9 cellular contexts compared by ENCODE assay signal in genomic region chr17:75777243-75777922, GRCh38. TPM values are rescaled to one million over a fixed set of nuclear protein-coding genes. Genes with fewer than 3 reads are reported as not detected.
DNase-seq lines count a peak whose midpoint lies in the region; ATAC-seq lines count a peak whose summit lies in the region.
"Had no signal": no experiment of that assay in that cellular context is flagged by ENCODE, and none has a peak within 500 bp of the region (broad histone marks: within the 10 kb centered on the region; RNA-seq: fewer than 3 reads in every experiment).

No MANE protein-coding gene starts in this region.

- H3K27me3 ChIP-seq in HUES48 (ENCODE audit: control insufficient read depth, insufficient read depth, low read length), result no peaks in the 10 kb centered on the region

- peak overlapping the region; percentile 86 for H3K4me3 ChIP-seq in HUES48 (ENCODE audit: low read depth, low read length)

- H3K4me1 Mint-ChIP-seq in activated T-helper 2 cell treated with anti-CD3 and anti-CD28 coated beads, Interferon-gamma antibody, Interleukin-2, Interleukin-4, amounts not matched to agents 10 μg/mL and 5 μg/mL and 100 μg/mL, durations not matched to agents 14 hours and 24 hours and 36 hours (ENCODE audit: low read depth), result peaks cover 25% of the 10 kb centered on the region
- peaks cover 51 to 55% of the 10 kb centered on the region in 2 donors for H3K4me1 Mint-ChIP-seq in immature natural killer cell
- H3K4me1 Mint-ChIP-seq in stimulated activated naive B cell treated with anti-CD40 and anti-IgM and Interleukin-4, amounts not matched to agents 10 μg/mL and 1 μg/mL and 100 μg/mL, for 72 hours, result peaks cover 23 to 49% of the 10 kb centered on the region in 2 donors

- no peaks in the 10 kb centered on the region for H3K27me3 Mint-ChIP-seq in activated T-helper 2 cell treated with anti-CD3 and anti-CD28 coated beads, Interferon-gamma antibody, Interleukin-2, Interleukin-4, amounts not matched to agents 10 μg/mL and 5 μg/mL and 100 μg/mL, durations not matched to agents 14 hours and 24 hours and 36 hours (ENCODE audit: low read depth)
- H3K27me3 Mint-ChIP-seq in immature natural killer cell (ENCODE audit: low read depth in 3 of 3), result peaks cover 35 to 49% (median 40%) of the 10 kb centered on the region in 3 donors
- H3K27me3 Mint-ChIP-seq in stimulated activated naive B cell treated with anti-CD40 and anti-IgM and Interleukin-4, amounts not matched to agents 10 μg/mL and 1 μg/mL and 100 μg/mL, for 72 hours, result peaks cover 5 to 6% of the 10 kb centered on the region in 2 donors

- peaks cover 41% of the 10 kb centered on the region for H3K36me3 Mint-ChIP-seq in activated T-helper 2 cell treated with anti-CD3 and anti-CD28 coated beads, Interferon-gamma antibody, Interleukin-2, Interleukin-4, amounts not matched to agents 10 μg/mL and 5 μg/mL and 100 μg/mL, durations not matched to agents 14 hours and 24 hours and 36 hours (ENCODE audit: low read depth)
- peaks cover 25 to 38% (median 32%) of the 10 kb centered on the region in 3 donors for H3K36me3 Mint-ChIP-seq in immature natural killer cell
- H3K36me3 Mint-ChIP-seq in stimulated activated naive B cell treated with anti-CD40 and anti-IgM and Interleukin-4, amounts not matched to agents 10 μg/mL and 1 μg/mL and 100 μg/mL, for 72 hours, result peaks cover 35 to 51% of the 10 kb centered on the region in 2 donors

- peak overlapping the region; percentile 29 for H3K27ac ChIP-seq in HUES48 (ENCODE audit: low read depth, low read length)

- H3K9me3 ChIP-seq in HUES48 (ENCODE audit: control insufficient read depth, insufficient read depth, low read length), result no peaks in the 10 kb centered on the region

- no peaks in the 10 kb centered on the region for H3K4me1 ChIP-seq in HUES48 (ENCODE audit: control insufficient read depth, insufficient read depth, low read length)

- peak overlapping the region; percentile 97 for H3K4me3 Mint-ChIP-seq in activated T-helper 2 cell treated with anti-CD3 and anti-CD28 coated beads, Interferon-gamma antibody, Interleukin-2, Interleukin-4, amounts not matched to agents 10 μg/mL and 5 μg/mL and 100 μg/mL, durations not matched to agents 14 hours and 24 hours and 36 hours (ENCODE audit: low read depth)
- peak overlapping the region; percentile 97 to 100 (median 98) for H3K4me3 Mint-ChIP-seq in immature natural killer cell
- H3K4me3 Mint-ChIP-seq in stimulated activated naive B cell treated with anti-CD40 and anti-IgM and Interleukin-4, amounts not matched to agents 10 μg/mL and 1 μg/mL and 100 μg/mL, for 72 hours, result peak overlapping the region; percentile 57 to 62

- no peak for ATAC-seq in stimulated activated naive B cell treated with anti-CD40 and anti-IgM and Interleukin-4, amounts not matched to agents 10 μg/mL and 1 μg/mL and 100 μg/mL, for 72 hours (replicated peaks)

- no peaks in the 10 kb centered on the region for H3K9me3 Mint-ChIP-seq in activated T-helper 2 cell treated with anti-CD3 and anti-CD28 coated beads, Interferon-gamma antibody, Interleukin-2, Interleukin-4, amounts not matched to agents 10 μg/mL and 5 μg/mL and 100 μg/mL, durations not matched to agents 14 hours and 24 hours and 36 hours
- H3K9me3 Mint-ChIP-seq in immature natural killer cell, result peaks cover 0 to 7% (median 3%) of the 10 kb centered on the region in 6 donors
- H3K9me3 Mint-ChIP-seq in stimulated activated naive B cell treated with anti-CD40 and anti-IgM and Interleukin-4, amounts not matched to agents 10 μg/mL and 1 μg/mL and 100 μg/mL, for 72 hours, result no peaks in the 10 kb centered on the region

- intact Hi-C loops in activated T-helper 2 cell treated with anti-CD3 and anti-CD28 coated beads, Interferon-gamma antibody, Interleukin-2, Interleukin-4, amounts not matched to agents 10 μg/mL and 5 μg/mL and 100 μg/mL, durations not matched to agents 14 hours and 24 hours and 36 hours (cut with micrococcal nuclease), result loop anchor here (5.0 kb wide), 1 partner anchor 950 kb away; the partner anchor contains the start of genes JMJD6 and METTL23

- no peak for DNase-seq in activated T-helper 2 cell treated with anti-CD3 and anti-CD28 coated beads, Interferon-gamma antibody, Interleukin-2, Interleukin-4, amounts not matched to agents 10 μg/mL and 5 μg/mL and 100 μg/mL, durations not matched to agents 14 hours and 24 hours and 36 hours (ENCODE audit: low spot score)
- DNase-seq in immature natural killer cell (peak in 1 of 3 donors; percentile 15), KG1 (lab: John Stamatoyannopoulos, UW) (no peak), iPS-NIHi11 (ENCODE audit: low spot score) (no peak), NCI-H2107 (lab: John Stamatoyannopoulos, UW) (no peak)
- DNase-seq in stimulated activated naive B cell treated with anti-CD40 and anti-IgM and Interleukin-4, amounts not matched to agents 10 μg/mL and 1 μg/mL and 100 μg/mL, for 72 hours, result no peak
- DNase-seq in stimulated activated CD4-positive, alpha-beta T cell treated with anti-CD3 and anti-CD28 coated beads, Interleukin-2, amount 100 ng/mL, for 24 hours, result no peak
- DNase-seq: activated CD8-positive, alpha-beta memory T cell treated with anti-CD3 and anti-CD28 coated beads for 24 hours had no signal

- peak overlapping the region; percentile 10 for H3K27ac Mint-ChIP-seq in activated T-helper 2 cell treated with anti-CD3 and anti-CD28 coated beads, Interferon-gamma antibody, Interleukin-2, Interleukin-4, amounts not matched to agents 10 μg/mL and 5 μg/mL and 100 μg/mL, durations not matched to agents 14 hours and 24 hours and 36 hours
- H3K27ac Mint-ChIP-seq in immature natural killer cell, result peak overlapping the region; percentile 91 to 98 (median 93)
- peak overlapping the region; percentile 91 for H3K27ac Mint-ChIP-seq in stimulated activated naive B cell treated with anti-CD40 and anti-IgM and Interleukin-4, amounts not matched to agents 10 μg/mL and 1 μg/mL and 100 μg/mL, for 72 hours

- peaks cover 28% of the 10 kb centered on the region for H3K36me3 ChIP-seq in HUES48 (ENCODE audit: control insufficient read depth, insufficient read depth, low read length)

- H3K9ac ChIP-seq in HUES48 (ENCODE audit: low read depth, low read length), result no peak overlapping the region

RNA-seq across cellular contexts. Expression of gene UNK, which starts 7.2 kb away (rescaled TPM):
- 26.8 and 30.1 TPM in 2 replicates for total RNA-seq in activated T-helper 2 cell treated with anti-CD3 and anti-CD28 coated beads, Interferon-gamma antibody, Interleukin-2, Interleukin-4, amounts not matched to agents 10 μg/mL and 5 μg/mL and 100 μg/mL, durations not matched to agents 14 hours and 24 hours and 36 hours
- 10 to 100 TPM; 26.0 to 48.4 (median 34.4) TPM for polyA plus RNA-seq in immature natural killer cell

RNA-seq across cellular contexts. Expression of gene GALK1, which starts 12.4 kb away (rescaled TPM):
- 55.4 and 63.7 TPM in 2 replicates for total RNA-seq in activated T-helper 2 cell treated with anti-CD3 and anti-CD28 coated beads, Interferon-gamma antibody, Interleukin-2, Interleukin-4, amounts not matched to agents 10 μg/mL and 5 μg/mL and 100 μg/mL, durations not matched to agents 14 hours and 24 hours and 36 hours
- 10 to 100 TPM; 25.1 to 86.7 (median 30.7) TPM for polyA plus RNA-seq in immature natural killer cell

RNA-seq across cellular contexts. Expression of gene ITGB4, which starts 56.1 kb away (rescaled TPM):
- total RNA-seq in activated T-helper 2 cell treated with anti-CD3 and anti-CD28 coated beads, Interferon-gamma antibody, Interleukin-2, Interleukin-4, amounts not matched to agents 10 μg/mL and 5 μg/mL and 100 μg/mL, durations not matched to agents 14 hours and 24 hours and 36 hours, result 1.3 and 2.0 TPM in 2 replicates
- under 1 TPM in 1 of 3 donors, not detected in 2; 0.24 TPM for polyA plus RNA-seq in immature natural killer cell

Comparison
In these comparisons a context has a peak if more than half of its experiments do, and no peak if none do; other contexts are left out.
1. H3K27ac Mint-ChIP-seq: peak in every context shown above with its lines; median percentile 93 in immature natural killer cell; 91 in stimulated activated naive B cell treated with anti-CD40 and anti-IgM and Interleukin-4, amounts not matched to agents 10 μg/mL and 1 μg/mL and 100 μg/mL, for 72 hours; 10 in activated T-helper 2 cell treated with anti-CD3 and anti-CD28 coated beads, Interferon-gamma antibody, Interleukin-2, Interleukin-4, amounts not matched to agents 10 μg/mL and 5 μg/mL and 100 μg/mL, durations not matched to agents 14 hours and 24 hours and 36 hours.